In the genomic region with DNA sequence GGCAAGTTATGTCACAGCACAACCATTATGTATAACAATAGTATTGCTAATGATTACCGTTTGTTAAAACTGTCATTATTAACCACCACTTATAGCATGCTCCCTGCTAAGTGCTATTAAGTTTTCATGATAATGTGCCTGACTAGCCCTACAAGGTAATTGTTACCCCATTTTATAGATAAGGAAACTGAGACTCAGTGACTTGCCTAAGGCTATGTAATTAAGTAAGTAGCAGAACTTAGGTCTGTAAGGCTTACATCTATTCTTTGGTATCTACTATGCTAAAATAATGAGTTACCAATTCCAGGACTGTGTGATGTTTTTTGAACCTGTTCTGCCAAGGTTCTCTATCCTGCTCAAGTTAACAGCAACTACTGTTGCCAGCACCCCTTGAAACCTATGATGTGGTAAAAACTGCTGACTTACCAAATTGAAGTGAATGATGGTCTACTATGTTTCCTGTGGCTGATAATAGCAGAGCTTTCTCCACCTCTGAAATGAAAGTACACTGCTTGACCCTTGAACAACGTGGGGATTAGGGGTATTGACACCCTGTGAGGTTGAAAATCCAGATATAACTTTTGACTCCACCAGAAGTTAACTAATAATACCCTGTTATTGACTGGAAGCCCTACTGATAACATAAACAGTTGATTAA, we compare ENCODE assay signal across 17 cellular contexts. TPM values are rescaled to one million over a fixed set of nuclear protein-coding genes. Genes with fewer than 3 reads are reported as not detected.
DNase-seq lines count a peak whose midpoint lies in the region; ATAC-seq, FAIRE-seq and TF ChIP-seq lines count a peak whose summit lies in the region.
"Had no signal": no experiment of that assay in that cellular context is flagged by ENCODE, and none has a peak within 500 bp of the region (broad histone marks: within the 10 kb centered on the region; RNA-seq: fewer than 3 reads in every experiment).

No MANE protein-coding gene starts in this region.

- H3K4me3 ChIP-seq in HEK293 (ENCODE audit: low read depth, low read length) (no peak overlapping the region), mucosa of descending colon (no peak overlapping the region), mesenchymal stem cell (ENCODE audit: insufficient read depth in 1 of 2, low read depth in 1 of 2, low read length in 2 of 2) (no peak overlapping the region)
- H3K4me3 ChIP-seq: SJCRH30 had no signal

- no peak overlapping the region for H2BK15ac ChIP-seq in mesenchymal stem cell (ENCODE audit: low read depth, poor library complexity, severe bottlenecking)

- H3K4me2 ChIP-seq in mesenchymal stem cell (ENCODE audit: low read length, poor library complexity, severe bottlenecking) = no peak overlapping the region

- DNase-seq in activated CD8-positive, alpha-beta T cell treated with anti-CD3 and anti-CD28 coated beads, Interleukin-2, amount 10 ng/mL, durations not matched to agents 7 days and 5 days = no peak
- no peak for DNase-seq in activated CD8-positive, alpha-beta T cell treated with anti-CD3 and anti-CD28 coated beads for 36 hours
- peak; percentile 27 for DNase-seq in amniotic epithelial cell (ENCODE audit: low read depth)
- DNase-seq in kidney tubule cell (ENCODE audit: low spot score) = peak; percentile 28
- DNase-seq in mucosa of descending colon = no peak
- no peak for DNase-seq in RCC 7860 (ENCODE audit: low spot score)
- no peak for DNase-seq in mesenchymal stem cell
- DNase-seq: BE2C; CD8-positive, alpha-beta T cell; DMS79; H7; Kasumi-1; MV-4-11; NCI-H1930; SJCRH30 had no signal

- no peak overlapping the region for H3K14ac ChIP-seq in mesenchymal stem cell (ENCODE audit: low read length in 2 of 2)

- WGBS in mesenchymal stem cell = no CpG with 5 or more reads among the region's 2 CpGs

- H3K27me3 ChIP-seq in mesenchymal stem cell (ENCODE audit: control insufficient read depth in 1 of 2, insufficient read depth in 1 of 2, low read length in 2 of 2) = no peaks in the 10 kb centered on the region
- H3K27me3 ChIP-seq: BE2C, SJCRH30 had no signal

- H3K27me3 Mint-ChIP-seq in activated CD8-positive, alpha-beta T cell treated with anti-CD3 and anti-CD28 coated beads, Interleukin-2, amount 10 ng/mL, durations not matched to agents 7 days and 5 days (ENCODE audit: low read depth) = peaks cover 13% of the 10 kb centered on the region
- H3K27me3 Mint-ChIP-seq in activated CD8-positive, alpha-beta T cell treated with anti-CD3 and anti-CD28 coated beads for 36 hours = no peaks in the 10 kb centered on the region

- no peak overlapping the region for H3K18ac ChIP-seq in mesenchymal stem cell (ENCODE audit: low read depth in 1 of 2, low read length in 2 of 2)

- no peaks in the 10 kb centered on the region for H3K9me3 Mint-ChIP-seq in activated CD8-positive, alpha-beta T cell treated with anti-CD3 and anti-CD28 coated beads, Interleukin-2, amount 10 ng/mL, durations not matched to agents 7 days and 5 days (ENCODE audit: insufficient read depth)
- H3K9me3 Mint-ChIP-seq in activated CD8-positive, alpha-beta T cell treated with anti-CD3 and anti-CD28 coated beads for 36 hours = no peaks in the 10 kb centered on the region
- H3K9me3 Mint-ChIP-seq: CD8-positive, alpha-beta T cell had no signal

- no peak overlapping the region for H4K91ac ChIP-seq in mesenchymal stem cell (ENCODE audit: low read length)

- H2BK12ac ChIP-seq in mesenchymal stem cell (ENCODE audit: low read length in 2 of 2) = no peak overlapping the region

- peaks cover 18% of the 10 kb centered on the region for H3K4me1 ChIP-seq in HEK293 (ENCODE audit: control insufficient read depth, insufficient read depth, low read length)
- no peaks in the 10 kb centered on the region for H3K4me1 ChIP-seq in mucosa of descending colon (ENCODE audit: low read depth)
- peaks cover 1% of the 10 kb centered on the region for H3K4me1 ChIP-seq in mesenchymal stem cell (ENCODE audit: control insufficient read depth, insufficient read depth, low read depth, low read length)
- H3K4me1 ChIP-seq: BE2C, SJCRH30 had no signal

- H3K27ac Mint-ChIP-seq in activated CD8-positive, alpha-beta T cell treated with anti-CD3 and anti-CD28 coated beads, Interleukin-2, amount 10 ng/mL, durations not matched to agents 7 days and 5 days = no peak overlapping the region
- H3K27ac Mint-ChIP-seq in activated CD8-positive, alpha-beta T cell treated with anti-CD3 and anti-CD28 coated beads for 36 hours = no peak overlapping the region
- H3K27ac Mint-ChIP-seq: CD8-positive, alpha-beta T cell had no signal

- peaks cover 6% of the 10 kb centered on the region for H3K4me1 Mint-ChIP-seq in activated CD8-positive, alpha-beta T cell treated with anti-CD3 and anti-CD28 coated beads, Interleukin-2, amount 10 ng/mL, durations not matched to agents 7 days and 5 days (ENCODE audit: low read depth)
- H3K4me1 Mint-ChIP-seq in activated CD8-positive, alpha-beta T cell treated with anti-CD3 and anti-CD28 coated beads for 36 hours (ENCODE audit: low read depth) = peaks cover 3% of the 10 kb centered on the region

- no peaks in the 10 kb centered on the region for H3K9me3 ChIP-seq in HEK293 (ENCODE audit: control insufficient read depth, insufficient read depth, low read depth, low read length)
- H3K9me3 ChIP-seq in mucosa of descending colon = no peaks in the 10 kb centered on the region
- no peaks in the 10 kb centered on the region for H3K9me3 ChIP-seq in mesenchymal stem cell (ENCODE audit: control insufficient read depth, low read length)
- H3K9me3 ChIP-seq: BE2C, SJCRH30 had no signal

- no peak overlapping the region for H3K9ac ChIP-seq in mesenchymal stem cell (ENCODE audit: low read length)

- H3K4ac ChIP-seq in mesenchymal stem cell (ENCODE audit: low read depth in 1 of 2, low read length in 2 of 2) = no peak overlapping the region

- H2AK5ac ChIP-seq in mesenchymal stem cell (ENCODE audit: low read length, severe bottlenecking) = no peak overlapping the region

- H3K36me3 ChIP-seq in HEK293 (ENCODE audit: control insufficient read depth in 2 of 2, insufficient read depth in 1 of 2, low read length in 2 of 2) = 0 out of 3 replicates have a peak, but pooled peaks cover 0 to 4% of the 10 kb centered on the region in 2 experiments
- H3K36me3 ChIP-seq in mucosa of descending colon (ENCODE audit: low read depth) = no peaks in the 10 kb centered on the region
- H3K36me3 ChIP-seq in mesenchymal stem cell (ENCODE audit: control insufficient read depth in 1 of 2, insufficient read depth in 2 of 2, low read depth in 1 of 2, low read length in 2 of 2) = no peaks in the 10 kb centered on the region
- H3K36me3 ChIP-seq: BE2C, SJCRH30 had no signal

- H2BK120ac ChIP-seq in mesenchymal stem cell (ENCODE audit: low read depth, low read length) = no peak overlapping the region

- FAIRE-seq in RCC 7860 (lab: Jason Lieb, UNC) = no peak

- no peak for TF ChIP-seq CTCF in activated CD8-positive, alpha-beta T cell treated with anti-CD3 and anti-CD28 coated beads for 36 hours (IDR thresholded peaks at IDR 0.05)
- TF ChIP-seq CTCF in HEK293 (tag by site-specific recombination; IDR thresholded peaks at IDR 0.05) (no peak), mucosa of descending colon (IDR thresholded peaks at IDR 0.05) (no peak)

- H3K27ac ChIP-seq in HEK293 (ENCODE audit: extremely low read depth, low read depth, low read length) (no peak overlapping the region), mesenchymal stem cell (ENCODE audit: low read length, poor library complexity, severe bottlenecking) (no peak overlapping the region)
- H3K27ac ChIP-seq: 22Rv1, SJCRH30 had no signal

- ATAC-seq in activated CD8-positive, alpha-beta T cell treated with anti-CD3 and anti-CD28 coated beads, Interleukin-2, amount 10 ng/mL, durations not matched to agents 7 days and 5 days = peak; percentile 33
- no peak for ATAC-seq in activated CD8-positive, alpha-beta T cell treated with anti-CD3 and anti-CD28 coated beads for 36 hours
- no peak for ATAC-seq in mucosa of descending colon
- ATAC-seq: CD8-positive, alpha-beta T cell had no signal

- no peak overlapping the region for H3K23ac ChIP-seq in mesenchymal stem cell (ENCODE audit: low read length in 2 of 2)

- intact Hi-C loops in activated CD8-positive, alpha-beta T cell treated with anti-CD3 and anti-CD28 coated beads for 36 hours (cut with micrococcal nuclease) = no loop called here
- intact Hi-C loops in mucosa of descending colon (cut with DNase I, micrococcal nuclease) = no loop called here

- CTCF ChIA-PET in activated CD8-positive, alpha-beta T cell treated with anti-CD3 and anti-CD28 coated beads, Interleukin-2, amount 10 ng/mL, durations not matched to agents 7 days and 5 days (lab: Charles Lee) = no interaction called here
- CTCF ChIA-PET in activated CD8-positive, alpha-beta T cell treated with anti-CD3 and anti-CD28 coated beads for 36 hours (lab: Charles Lee) = no interaction called here
- CTCF ChIA-PET in HEK293 (lab: Yijun Ruan, JAX) = no interaction called here

- H3K36me3 Mint-ChIP-seq in activated CD8-positive, alpha-beta T cell treated with anti-CD3 and anti-CD28 coated beads, Interleukin-2, amount 10 ng/mL, durations not matched to agents 7 days and 5 days (ENCODE audit: low read depth) = no peaks in the 10 kb centered on the region
- H3K36me3 Mint-ChIP-seq in activated CD8-positive, alpha-beta T cell treated with anti-CD3 and anti-CD28 coated beads for 36 hours (ENCODE audit: low read depth) = no peaks in the 10 kb centered on the region
- H3K36me3 Mint-ChIP-seq: CD8-positive, alpha-beta T cell had no signal

- no peak overlapping the region for H4K8ac ChIP-seq in mesenchymal stem cell (ENCODE audit: low read length)

- H3K4me3 Mint-ChIP-seq in activated CD8-positive, alpha-beta T cell treated with anti-CD3 and anti-CD28 coated beads, Interleukin-2, amount 10 ng/mL, durations not matched to agents 7 days and 5 days = no peak overlapping the region
- H3K4me3 Mint-ChIP-seq in activated CD8-positive, alpha-beta T cell treated with anti-CD3 and anti-CD28 coated beads for 36 hours = no peak overlapping the region
- H3K4me3 Mint-ChIP-seq: CD8-positive, alpha-beta T cell had no signal

- POLR2A ChIA-PET in activated CD8-positive, alpha-beta T cell treated with anti-CD3 and anti-CD28 coated beads, Interleukin-2, amount 10 ng/mL, durations not matched to agents 7 days and 5 days (lab: Charles Lee) = no interaction called here
- POLR2A ChIA-PET in activated CD8-positive, alpha-beta T cell treated with anti-CD3 and anti-CD28 coated beads for 36 hours (lab: Charles Lee) = no interaction called here
- POLR2A ChIA-PET in HEK293 (lab: Yijun Ruan, JAX) = no interaction called here

- H2AFZ ChIP-seq in mesenchymal stem cell (ENCODE audit: low read depth, low read length) = no peak overlapping the region

- no peak overlapping the region for H2BK5ac ChIP-seq in mesenchymal stem cell (ENCODE audit: low read depth, low read length, poor library complexity, severe bottlenecking)

- peaks cover 25% of the 10 kb centered on the region for H3K79me1 ChIP-seq in mesenchymal stem cell (replicated peaks; ENCODE audit: low read length, poor library complexity, severe bottlenecking)

TF ChIP-seq in HEK293, 187 proteins besides CTCF, POLR2A, EP300 and RAD21 (continues in another document):
- peak; percentile 80 for TF ChIP-seq ZNF37A (tag by site-specific recombination; IDR thresholded peaks at IDR 0.05)

RNA-seq across cellular contexts. Expression of gene ACVR2A, which starts 18.2 kb away (rescaled TPM):
- 1 to 10 TPM; 1.4 to 1.7 TPM for total RNA-seq in activated CD8-positive, alpha-beta T cell treated with anti-CD3 and anti-CD28 coated beads, Interleukin-2, amount 10 ng/mL, durations not matched to agents 7 days and 5 days
- total RNA-seq in activated CD8-positive, alpha-beta T cell treated with anti-CD3 and anti-CD28 coated beads for 36 hours = 1 to 10 TPM in 1 of 2 experiments, under 1 TPM in 1; 0.63 to 1.2 TPM
- total RNA-seq in mucosa of descending colon = 10 to 100 TPM; 19.7 to 33.0 (median 29.0) TPM
- polyA plus RNA-seq in mesenchymal stem cell (2013, experiment 1 of 2) = 4.2 TPM
- 4.0 TPM for polyA plus RNA-seq in mesenchymal stem cell (2013, experiment 2 of 2)

Comparison
In these comparisons a context has a peak if more than half of its experiments do, and no peak if none do; other contexts are left out.
1. DNase-seq: peak in amniotic epithelial cell (single experiment) and kidney tubule cell (single experiment); none in activated CD8-positive, alpha-beta T cell treated with anti-CD3 and anti-CD28 coated beads, Interleukin-2, amount 10 ng/mL, durations not matched to agents 7 days and 5 days (single experiment), activated CD8-positive, alpha-beta T cell treated with anti-CD3 and anti-CD28 coated beads for 36 hours (single experiment), mucosa of descending colon (0 of 3), RCC 7860 (single experiment) and mesenchymal stem cell (single experiment).
2. RNA of gene ACVR2A, which starts 18.2 kb away (total RNA-seq): 19.7 to 33.0 TPM in mucosa of descending colon; 1.4 to 1.7 TPM in activated CD8-positive, alpha-beta T cell treated with anti-CD3 and anti-CD28 coated beads, Interleukin-2, amount 10 ng/mL, durations not matched to agents 7 days and 5 days and 0.63 to 1.2 TPM in activated CD8-positive, alpha-beta T cell treated with anti-CD3 and anti-CD28 coated beads for 36 hours; every median in the first group is over 4 times any median in the second.